Comparison of ENCODE assay signal across 12 cellular contexts in the genomic region with DNA sequence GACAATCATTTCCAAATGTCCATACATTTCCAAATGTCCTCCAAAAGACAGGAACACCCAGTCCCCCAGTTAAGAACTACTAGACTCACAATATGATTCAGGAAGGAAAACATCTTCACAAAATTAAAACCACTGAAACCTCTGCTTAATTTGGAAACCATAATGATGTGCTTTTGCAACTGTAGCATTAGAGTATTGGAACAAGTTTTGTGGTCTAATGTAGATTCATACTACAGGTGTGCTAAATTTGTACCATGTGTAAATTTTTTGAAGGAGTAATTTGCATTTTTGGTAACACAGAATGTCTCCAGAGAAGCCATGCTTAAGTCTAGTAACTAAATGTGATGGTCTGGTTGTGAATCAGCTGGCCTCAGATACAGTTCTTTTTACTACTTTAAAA.
A peak's percentile ranks its signal among the peaks of the same experiment; 100 is the strongest.
DNase-seq lines count a peak whose midpoint lies in the region; ATAC-seq and TF ChIP-seq lines count a peak whose summit lies in the region.
"Had no signal": no experiment of that assay in that cellular context is flagged by ENCODE, and none has a peak within 500 bp of the region (broad histone marks: within the 10 kb centered on the region; RNA-seq: fewer than 3 reads in every experiment).

No MANE protein-coding gene starts in this region.

- no peak for DNase-seq in activated CD8-positive, alpha-beta T cell treated with anti-CD3 and anti-CD28 coated beads for 36 hours
- no peak for DNase-seq in activated CD8-positive, alpha-beta T cell treated with anti-CD3 and anti-CD28 coated beads, Interleukin-2, amount 10 ng/mL, durations not matched to agents 7 days and 5 days
- DNase-seq in osteocyte (ENCODE audit: extremely low spot score, unreplicated experiment) (no peak), NCI-H1436 (lab: John Stamatoyannopoulos, UW) (no peak), transverse colon (no peak), NCI-H146 (lab: John Stamatoyannopoulos, UW) (no peak)
- DNase-seq: amygdala, NCI-H1930, PC-9 had no signal

- H3K27me3 Mint-ChIP-seq in activated CD8-positive, alpha-beta T cell treated with anti-CD3 and anti-CD28 coated beads for 36 hours = no peaks in the 10 kb centered on the region
- H3K27me3 Mint-ChIP-seq in activated CD8-positive, alpha-beta T cell treated with anti-CD3 and anti-CD28 coated beads, Interleukin-2, amount 10 ng/mL, durations not matched to agents 7 days and 5 days (ENCODE audit: low read depth) = no peaks in the 10 kb centered on the region
- no peaks in the 10 kb centered on the region for H3K27me3 Mint-ChIP-seq in osteocyte (ENCODE audit: unreplicated experiment)

- peak; percentile 86 for ATAC-seq in activated CD8-positive, alpha-beta T cell treated with anti-CD3 and anti-CD28 coated beads for 36 hours
- ATAC-seq in activated CD8-positive, alpha-beta T cell treated with anti-CD3 and anti-CD28 coated beads, Interleukin-2, amount 10 ng/mL, durations not matched to agents 7 days and 5 days = no peak
- ATAC-seq in GM21619 (IDR thresholded peaks at IDR 0.05; ENCODE audit: unreplicated experiment) (peak; percentile 91), HG03378 (IDR thresholded peaks at IDR 0.05; ENCODE audit: unreplicated experiment) (peak; percentile 83)

- TF ChIP-seq POLR2A in transverse colon (IDR thresholded peaks at IDR 0.05) = no peak

- H3K4me3 Mint-ChIP-seq in activated CD8-positive, alpha-beta T cell treated with anti-CD3 and anti-CD28 coated beads for 36 hours = no peak overlapping the region
- no peak overlapping the region for H3K4me3 Mint-ChIP-seq in activated CD8-positive, alpha-beta T cell treated with anti-CD3 and anti-CD28 coated beads, Interleukin-2, amount 10 ng/mL, durations not matched to agents 7 days and 5 days
- no peak overlapping the region for H3K4me3 Mint-ChIP-seq in osteocyte (ENCODE audit: unreplicated experiment)

- intact Hi-C loops in activated CD8-positive, alpha-beta T cell treated with anti-CD3 and anti-CD28 coated beads for 36 hours (cut with micrococcal nuclease) = no loop called here
- intact Hi-C loops in transverse colon (cut with DNase I; ENCODE audit: low total_unique reads) = no loop called here

- CTCF ChIA-PET in activated CD8-positive, alpha-beta T cell treated with anti-CD3 and anti-CD28 coated beads for 36 hours (lab: Charles Lee) = no interaction called here
- CTCF ChIA-PET in activated CD8-positive, alpha-beta T cell treated with anti-CD3 and anti-CD28 coated beads, Interleukin-2, amount 10 ng/mL, durations not matched to agents 7 days and 5 days (lab: Charles Lee) = interaction anchor here (1.2 kb wide), 1 partner anchor 261 kb away, joined by 4 read pairs; no protein-coding TSS in a partner anchor

- TF ChIP-seq CTCF in activated CD8-positive, alpha-beta T cell treated with anti-CD3 and anti-CD28 coated beads for 36 hours (IDR thresholded peaks at IDR 0.05) = no peak
- TF ChIP-seq CTCF in osteocyte (IDR thresholded peaks at IDR 0.05) = no peak
- no peak for TF ChIP-seq CTCF in transverse colon (IDR thresholded peaks at IDR 0.05)

- H3K36me3 ChIP-seq in transverse colon = no peaks in the 10 kb centered on the region

- POLR2A ChIA-PET in activated CD8-positive, alpha-beta T cell treated with anti-CD3 and anti-CD28 coated beads for 36 hours (lab: Charles Lee) = no interaction called here
- POLR2A ChIA-PET in activated CD8-positive, alpha-beta T cell treated with anti-CD3 and anti-CD28 coated beads, Interleukin-2, amount 10 ng/mL, durations not matched to agents 7 days and 5 days (lab: Charles Lee) = no interaction called here

- H3K4me1 Mint-ChIP-seq in activated CD8-positive, alpha-beta T cell treated with anti-CD3 and anti-CD28 coated beads for 36 hours (ENCODE audit: low read depth) = peaks cover 43% of the 10 kb centered on the region
- H3K4me1 Mint-ChIP-seq in activated CD8-positive, alpha-beta T cell treated with anti-CD3 and anti-CD28 coated beads, Interleukin-2, amount 10 ng/mL, durations not matched to agents 7 days and 5 days (ENCODE audit: low read depth) = peaks cover 21% of the 10 kb centered on the region
- peaks cover 26% of the 10 kb centered on the region for H3K4me1 Mint-ChIP-seq in osteocyte (ENCODE audit: unreplicated experiment)

- in situ Hi-C loops in transverse colon (cut with MboI; ENCODE audit: low pct_ligation_motif_present in 1 of 4, low pct_unique_long_range_greater_than_20kb in 1 of 4, low sequenced_read_pairs in 3 of 4) = no loop called here

- peaks cover 0 to under 1% (median 0%) of the 10 kb centered on the region in 4 donors for H3K4me1 ChIP-seq in transverse colon

- H3K4me3 ChIP-seq in transverse colon = no peak overlapping the region
- H3K4me3 ChIP-seq: PC-9 had no signal

- peaks cover 9% of the 10 kb centered on the region for H3K36me3 Mint-ChIP-seq in activated CD8-positive, alpha-beta T cell treated with anti-CD3 and anti-CD28 coated beads for 36 hours (ENCODE audit: low read depth)
- peaks cover 6% of the 10 kb centered on the region for H3K36me3 Mint-ChIP-seq in activated CD8-positive, alpha-beta T cell treated with anti-CD3 and anti-CD28 coated beads, Interleukin-2, amount 10 ng/mL, durations not matched to agents 7 days and 5 days (ENCODE audit: low read depth)
- peaks cover 4% of the 10 kb centered on the region for H3K36me3 Mint-ChIP-seq in osteocyte (ENCODE audit: unreplicated experiment)

- no peaks in the 10 kb centered on the region for H3K9me3 ChIP-seq in transverse colon
- H3K9me3 ChIP-seq: neutrophil had no signal

- H3K27me3 ChIP-seq in transverse colon = no peaks in the 10 kb centered on the region
- H3K27me3 ChIP-seq: neutrophil had no signal

- peak overlapping the region; percentile 34 for H3K27ac Mint-ChIP-seq in activated CD8-positive, alpha-beta T cell treated with anti-CD3 and anti-CD28 coated beads for 36 hours
- no peak overlapping the region for H3K27ac Mint-ChIP-seq in activated CD8-positive, alpha-beta T cell treated with anti-CD3 and anti-CD28 coated beads, Interleukin-2, amount 10 ng/mL, durations not matched to agents 7 days and 5 days
- H3K27ac Mint-ChIP-seq in osteocyte (ENCODE audit: unreplicated experiment) = peak overlapping the region; percentile 29

- no peaks in the 10 kb centered on the region for H3K9me3 Mint-ChIP-seq in activated CD8-positive, alpha-beta T cell treated with anti-CD3 and anti-CD28 coated beads for 36 hours
- H3K9me3 Mint-ChIP-seq in activated CD8-positive, alpha-beta T cell treated with anti-CD3 and anti-CD28 coated beads, Interleukin-2, amount 10 ng/mL, durations not matched to agents 7 days and 5 days (ENCODE audit: insufficient read depth) = no peaks in the 10 kb centered on the region
- H3K9me3 Mint-ChIP-seq in osteocyte (ENCODE audit: unreplicated experiment) = peaks cover 7% of the 10 kb centered on the region

- no peak for TF ChIP-seq EP300 in transverse colon (IDR thresholded peaks at IDR 0.05; ENCODE audit: low read depth)

- no peak overlapping the region for H3K27ac ChIP-seq in transverse colon
- H3K27ac ChIP-seq: neutrophil, PC-9 had no signal
